In genomic region chr1:38371505-38371844, GRCh38 we compare ENCODE assay signal across 26 cellular contexts.
DNase-seq lines count a peak whose midpoint lies in the region; ATAC-seq and TF ChIP-seq lines count a peak whose summit lies in the region.
"Had no signal": no experiment of that assay in that cellular context is flagged by ENCODE, and none has a peak within 500 bp of the region (broad histone marks: within the 10 kb centered on the region; RNA-seq: fewer than 3 reads in every experiment).

No MANE protein-coding gene starts in this region.

- CTCF ChIA-PET in activated B cell treated with CpG ODN at 0.5 μM for 24 hours (lab: Charles Lee), result no interaction called here

- peaks cover 8% of the 10 kb centered on the region for H3K4me1 Mint-ChIP-seq in activated B cell treated with CpG ODN at 0.5 μM for 24 hours
- peaks cover 3% of the 10 kb centered on the region for H3K4me1 Mint-ChIP-seq in memory B cell
- H3K4me1 Mint-ChIP-seq: CD4-positive, CD25-positive, alpha-beta regulatory T cell had no signal

- no peaks in the 10 kb centered on the region for H4K20me1 ChIP-seq in BLaER1

- no peak for TF ChIP-seq CTCF in activated B cell treated with CpG ODN at 0.5 μM for 24 hours (IDR thresholded peaks at IDR 0.05)
- TF ChIP-seq CTCF in tibial artery (IDR thresholded peaks at IDR 0.05), result no peak

- ATAC-seq in activated B cell treated with CpG ODN at 0.5 μM for 24 hours (ENCODE audit: low read depth), result no peak
- peak; percentile 54 for ATAC-seq in memory B cell (ENCODE audit: low read depth)
- ATAC-seq in GM21360 (IDR thresholded peaks at IDR 0.05; ENCODE audit: unreplicated experiment), result no peak
- ATAC-seq: HepG2, PC-3 had no signal

- H3K9me3 Mint-ChIP-seq in activated B cell treated with CpG ODN at 0.5 μM for 24 hours (peaks cover 14% of the 10 kb centered on the region), memory B cell (peaks cover 5% of the 10 kb centered on the region)

- peak overlapping the region; percentile 26; the same call in 1 of the 2 replicates for H3K4me2 ChIP-seq in BLaER1
- H3K4me2 ChIP-seq: SK-N-SH had no signal

- H3K27ac Mint-ChIP-seq in activated B cell treated with CpG ODN at 0.5 μM for 24 hours (peak overlapping the region; percentile 13), memory B cell (no peak overlapping the region)

- H3K36me3 Mint-ChIP-seq in activated B cell treated with CpG ODN at 0.5 μM for 24 hours (ENCODE audit: low read depth) (no peaks in the 10 kb centered on the region), memory B cell (peaks cover 11% of the 10 kb centered on the region)
- H3K36me3 Mint-ChIP-seq: CD4-positive, CD25-positive, alpha-beta regulatory T cell had no signal

- H3K4me3 ChIP-seq in BLaER1, result no peak overlapping the region
- no peak overlapping the region for H3K4me3 ChIP-seq in HUES48 (ENCODE audit: low read depth, low read length)
- no peak overlapping the region for H3K4me3 ChIP-seq in tibial artery
- H3K4me3 ChIP-seq: GM23248 had no signal

- H3K27ac ChIP-seq in BLaER1 (no peak overlapping the region), HUES48 (ENCODE audit: low read depth, low read length) (peak overlapping the region; percentile 57), tibial artery (no peak overlapping the region)
- H3K27ac ChIP-seq: GM23248 had no signal

- POLR2A ChIA-PET in activated B cell treated with CpG ODN at 0.5 μM for 24 hours (lab: Charles Lee), result no interaction called here

- H3K27me3 ChIP-seq in BLaER1, result no peaks in the 10 kb centered on the region
- no peaks in the 10 kb centered on the region for H3K27me3 ChIP-seq in HUES48 (ENCODE audit: control insufficient read depth, insufficient read depth, low read length)
- peaks cover 0 to 13% of the 10 kb centered on the region in 2 donors for H3K27me3 ChIP-seq in tibial artery
- H3K27me3 ChIP-seq: BE2C had no signal

- H3K36me3 ChIP-seq in BLaER1, result no peaks in the 10 kb centered on the region
- H3K36me3 ChIP-seq in HUES48 (ENCODE audit: control insufficient read depth, insufficient read depth, low read length), result no peaks in the 10 kb centered on the region
- H3K36me3 ChIP-seq in tibial artery, result no peaks in the 10 kb centered on the region
- H3K36me3 ChIP-seq: BE2C had no signal

- H3K4me3 Mint-ChIP-seq in activated B cell treated with CpG ODN at 0.5 μM for 24 hours (no peak overlapping the region), memory B cell (no peak overlapping the region)
- H3K4me3 Mint-ChIP-seq: CD4-positive, CD25-positive, alpha-beta regulatory T cell had no signal

- H3K4me1 ChIP-seq in BLaER1, result peaks cover 18% of the 10 kb centered on the region
- peaks cover 18% of the 10 kb centered on the region for H3K4me1 ChIP-seq in HUES48 (ENCODE audit: control insufficient read depth, insufficient read depth, low read length)
- no peaks in the 10 kb centered on the region for H3K4me1 ChIP-seq in tibial artery
- H3K4me1 ChIP-seq: BE2C had no signal

- DNase-seq in activated B cell treated with CpG ODN at 0.5 μM for 24 hours (no peak), memory B cell (ENCODE audit: low spot score in 2 of 2) (no peak), tibial artery (no peak), pons (ENCODE audit: low spot score) (no peak)
- DNase-seq: 8988T; ACHN; BE2C; CD4-positive, CD25-positive, alpha-beta regulatory T cell; DMS153; GM23248; HCEC 1CT; Karpas-422; NCI-H1092 treated with DMSO at 0.1 percent for 48 hours; NCI-H1436; NCI-H187; NCI-H2081 treated with DMSO at 0.1 percent for 48 hours; NCI-H446; NCI-H524 treated with DMSO at 0.1 percent for 48 hours; NCI-H774; PC-3; SK-N-SH; SW 1271 had no signal

- H3K9me3 ChIP-seq in BLaER1 (peaks cover 24% of the 10 kb centered on the region), HUES48 (ENCODE audit: control insufficient read depth, insufficient read depth, low read length) (peaks cover 22% of the 10 kb centered on the region), tibial artery (peaks cover 3 to 13% (median 12%) of the 10 kb centered on the region in 3 donors)
- H3K9me3 ChIP-seq: BE2C, SK-N-SH had no signal

- intact Hi-C loops in activated B cell treated with CpG ODN at 0.5 μM for 24 hours (cut with micrococcal nuclease) (no loop called here), tibial artery (cut with DNase I; ENCODE audit: low total_unique reads) (no loop called here)

- H3K27me3 Mint-ChIP-seq in activated B cell treated with CpG ODN at 0.5 μM for 24 hours (peaks cover 2% of the 10 kb centered on the region), memory B cell (peaks cover 2% of the 10 kb centered on the region)

- H3K9ac ChIP-seq in BLaER1, result no peak overlapping the region
- no peak overlapping the region for H3K9ac ChIP-seq in HUES48 (ENCODE audit: low read depth, low read length)
- H3K9ac ChIP-seq: GM23248, SK-N-SH had no signal
